ENCODE assay signal across 24 cellular contexts in the genomic region with DNA sequence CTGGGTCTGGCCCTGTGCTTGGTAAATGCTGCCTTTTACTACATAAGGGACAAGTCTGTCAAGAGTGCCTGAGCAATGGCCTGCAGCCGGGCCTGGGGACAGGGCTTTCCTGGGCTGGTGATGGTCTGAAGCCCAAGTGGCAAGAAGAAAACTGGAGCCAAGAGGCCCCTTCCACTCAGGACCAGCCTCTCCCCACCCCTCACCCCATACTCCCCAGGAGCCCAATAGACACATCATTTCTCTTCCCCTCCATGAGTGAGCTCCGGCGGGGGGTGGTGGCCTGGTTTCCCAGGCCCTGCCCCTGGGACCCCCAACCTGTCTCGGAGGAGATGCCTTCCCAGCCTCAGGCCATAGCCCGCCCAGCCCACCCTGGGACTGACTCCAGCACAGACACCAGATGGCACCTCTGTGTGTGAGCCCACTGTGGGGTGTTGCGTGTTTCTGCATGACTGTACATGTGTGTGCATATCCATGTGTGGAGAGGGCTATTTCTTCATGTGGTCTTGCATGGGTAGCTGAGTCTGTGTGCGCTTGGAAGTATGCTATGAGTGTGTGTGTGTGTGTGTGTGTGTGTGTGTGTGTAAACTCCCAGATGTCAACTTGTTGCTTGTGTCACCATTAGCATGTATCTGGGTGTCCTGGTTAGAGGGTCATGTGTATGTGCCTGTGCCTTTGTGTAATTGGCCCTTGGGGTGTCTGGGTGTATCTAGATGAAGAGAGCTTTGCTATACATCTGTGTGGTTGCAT. TPM values are rescaled to one million over a fixed set of nuclear protein-coding genes. Genes with fewer than 3 reads are reported as not detected.
A peak's percentile ranks its signal among the peaks of the same experiment; 100 is the strongest.
DNase-seq lines count a peak whose midpoint lies in the region; ATAC-seq and TF ChIP-seq lines count a peak whose summit lies in the region.
"Had no signal": no experiment of that assay in that cellular context is flagged by ENCODE, and none has a peak within 500 bp of the region (broad histone marks: within the 10 kb centered on the region; RNA-seq: fewer than 3 reads in every experiment).

No MANE protein-coding gene starts in this region.

- DNase-seq in DND-41 (no peak), H9 (peak; percentile 11), ecto neural progenitor cell (ENCODE audit: low spot score) (peak; percentile 36), progenitor cell of endocrine pancreas (ENCODE audit: low spot score, unreplicated experiment) (peak; percentile 3), NCI-H524 (lab: John Stamatoyannopoulos, UW) (no peak), DMS153 treated with DMSO at 0.1 percent for 48 hours (lab: John Stamatoyannopoulos, UW; ENCODE audit: unreplicated experiment) (no peak), SKM-1 treated with dmso at 0.1 percent for 144 hours (lab: John Stamatoyannopoulos, UW; ENCODE audit: unreplicated experiment) (no peak), SHP77 treated with DMSO at 0.1 percent for 48 hours (lab: John Stamatoyannopoulos, UW) (no peak)
- DNase-seq: effector CD8-positive, alpha-beta T cell; erythroblast; foreskin melanocyte; KBM-7; MG63; NCI-H1436; NCI-H446; Right ventricle myocardium superior had no signal

- no peak overlapping the region for H2BK20ac ChIP-seq in H9 (ENCODE audit: low read depth, low read length, poor library complexity, severe bottlenecking)

- no peak overlapping the region for H3K14ac ChIP-seq in H9 (ENCODE audit: insufficient read depth, low read length)

- WGBS in H9 (ENCODE audit: extremely low coverage, insufficient read length, low lambda C conversion rate): no CpG with 5 or more reads among the region's 7 CpGs

- no peak overlapping the region for H4K91ac ChIP-seq in H9 (ENCODE audit: insufficient read length, low read depth, low read length)

- H4K5ac ChIP-seq in H9 (ENCODE audit: insufficient read length, low read depth, low read length): no peak overlapping the region

- no peak overlapping the region for H3K4me2 ChIP-seq in DND-41 (ENCODE audit: insufficient read depth, low read length)
- no peak overlapping the region for H3K4me2 ChIP-seq in H9 (ENCODE audit: insufficient read depth, insufficient read length, low read length)

- no peaks in the 10 kb centered on the region for H3K79me1 ChIP-seq in H9 (ENCODE audit: insufficient read depth, low read depth, low read length, poor library complexity, severe bottlenecking)

- no peaks in the 10 kb centered on the region for H3K36me3 ChIP-seq in DND-41 (ENCODE audit: insufficient read depth, low read length)
- H3K36me3 ChIP-seq: left lung, MG63, pancreas, tibial nerve had no signal

- H3K4me1 ChIP-seq in DND-41 (ENCODE audit: insufficient read depth, low read length) (no peaks in the 10 kb centered on the region), H9 (ENCODE audit: insufficient read depth, low read length) (no peaks in the 10 kb centered on the region)
- H3K4me1 ChIP-seq: left lung, pancreas, tibial nerve had no signal

- H3K4me3 Mint-ChIP-seq in H9: no peak overlapping the region
- H3K4me3 Mint-ChIP-seq in progenitor cell of endocrine pancreas (ENCODE audit: low read depth): no peak overlapping the region
- H3K4me3 Mint-ChIP-seq: activated B cell treated with CpG ODN at 0.5 μM for 24 hours; CD14-positive monocyte; nephron; stimulated activated naive CD8-positive, alpha-beta T cell treated with anti-CD3 and anti-CD28 coated beads, Interleukin-15, amount 100 ng/mL, for 72 hours had no signal

- no peak overlapping the region for H3K9ac ChIP-seq in DND-41 (ENCODE audit: low read depth, low read length)
- H3K9ac ChIP-seq in H9 (ENCODE audit: extremely low read depth, insufficient read length, low read length): no peak overlapping the region

- H3K23me2 ChIP-seq in H9 (ENCODE audit: insufficient read length, low read depth, low read length, poor library complexity, severe bottlenecking): no peaks in the 10 kb centered on the region

- no peak overlapping the region for H2AK5ac ChIP-seq in H9 (ENCODE audit: insufficient read length, low read length)

- ATAC-seq in DND-41 (ENCODE audit: insufficient read depth, low read depth): 0 out of 3 replicates have a peak, but pooled peaks have one; percentile 39
- ATAC-seq: left lung; pancreas; right cardiac atrium; stimulated activated naive CD8-positive, alpha-beta T cell treated with anti-CD3 and anti-CD28 coated beads, Interleukin-15, amount 100 ng/mL, for 72 hours had no signal

- no peaks in the 10 kb centered on the region for H4K20me1 ChIP-seq in DND-41 (ENCODE audit: insufficient read depth, low read length)
- H4K20me1 ChIP-seq in H9 (ENCODE audit: control insufficient read depth, insufficient read depth, insufficient read length): no peaks in the 10 kb centered on the region

- H3K18ac ChIP-seq in H9 (ENCODE audit: insufficient read length, low read depth, low read length): no peak overlapping the region

- H3K27me3 Mint-ChIP-seq in H9 (ENCODE audit: low read depth) (peaks cover 37% of the 10 kb centered on the region), progenitor cell of endocrine pancreas (peaks cover 20% of the 10 kb centered on the region)
- H3K27me3 Mint-ChIP-seq: activated B cell treated with CpG ODN at 0.5 μM for 24 hours had no signal

- no peaks in the 10 kb centered on the region for H3K36me3 Mint-ChIP-seq in H9 (ENCODE audit: insufficient read depth in 1 of 3, low read depth in 3 of 3)
- no peaks in the 10 kb centered on the region for H3K36me3 Mint-ChIP-seq in progenitor cell of endocrine pancreas (ENCODE audit: insufficient read depth)
- H3K36me3 Mint-ChIP-seq: CD14-positive monocyte had no signal

- H3K27ac ChIP-seq in DND-41 (ENCODE audit: low read length) (no peak overlapping the region), H9 (ENCODE audit: insufficient read length, low read depth, low read length) (no peak overlapping the region)
- H3K27ac ChIP-seq: left lung, pancreas, tibial nerve had no signal

- no peak overlapping the region for H2BK12ac ChIP-seq in H9 (ENCODE audit: insufficient read length, low read depth, low read length)

- no peak overlapping the region for H3T11ph ChIP-seq in H9 (ENCODE audit: low read length)

- no peak overlapping the region for H3K27ac Mint-ChIP-seq in H9
- no peak overlapping the region for H3K27ac Mint-ChIP-seq in progenitor cell of endocrine pancreas
- H3K27ac Mint-ChIP-seq: activated B cell treated with CpG ODN at 0.5 μM for 24 hours, nephron had no signal

- H3K79me2 ChIP-seq in DND-41 (ENCODE audit: insufficient read depth, low read length) (no peaks in the 10 kb centered on the region), H9 (ENCODE audit: insufficient read depth, low read length) (no peaks in the 10 kb centered on the region)

- no peak overlapping the region for H2BK15ac ChIP-seq in H9 (ENCODE audit: low read depth, low read length)

- no peak overlapping the region for H3K4me3 ChIP-seq in DND-41 (ENCODE audit: low read depth in 1 of 2, low read length in 2 of 2)
- H3K4me3 ChIP-seq: left lung, MG63, pancreas, tibial nerve had no signal

- peaks cover 7 to 8% of the 10 kb centered on the region in 2 experiments for H3K4me1 Mint-ChIP-seq in H9
- H3K4me1 Mint-ChIP-seq in progenitor cell of endocrine pancreas (ENCODE audit: low read depth): no peaks in the 10 kb centered on the region
- H3K4me1 Mint-ChIP-seq: CD14-positive monocyte had no signal

- no peak overlapping the region for H3K56ac ChIP-seq in H9 (ENCODE audit: insufficient read length, low read depth, low read length)

- H2BK5ac ChIP-seq in H9 (ENCODE audit: insufficient read length, low read length): no peak overlapping the region

- H3K9me3 Mint-ChIP-seq in H9 (peaks cover 0 to 5% of the 10 kb centered on the region in 2 experiments; a peak in 3 of 5 replicates), progenitor cell of endocrine pancreas (ENCODE audit: low read depth) (peaks cover 4% of the 10 kb centered on the region)
- H3K9me3 Mint-ChIP-seq: activated B cell treated with CpG ODN at 0.5 μM for 24 hours, nephron had no signal

- H3K27me3 ChIP-seq in DND-41 (ENCODE audit: insufficient read depth, low read length, poor library complexity): no peaks in the 10 kb centered on the region
- no peaks in the 10 kb centered on the region; the same call in 1 of the 2 replicates for H3K27me3 ChIP-seq in H9 (ENCODE audit: insufficient read depth, low read length)
- H3K27me3 ChIP-seq: MG63, pancreas had no signal

- H3K9me3 ChIP-seq in DND-41 (ENCODE audit: insufficient read depth, low read length, severe bottlenecking) (no peaks in the 10 kb centered on the region), H9 (ENCODE audit: control insufficient read depth, low read depth, low read length) (no peaks in the 10 kb centered on the region)
- H3K9me3 ChIP-seq: left lung, MG63, pancreas, tibial nerve had no signal

- H2AFZ ChIP-seq in DND-41 (ENCODE audit: low read depth, low read length) (no peak overlapping the region), H9 (ENCODE audit: low read length) (no peak overlapping the region)

- H3K4ac ChIP-seq in H9 (ENCODE audit: low read depth, low read length): no peak overlapping the region

- no peak overlapping the region for H4K8ac ChIP-seq in H9 (replicated peaks; ENCODE audit: insufficient read length, low read depth, low read length)

- H2BK120ac ChIP-seq in H9 (ENCODE audit: low read depth, low read length, poor library complexity, severe bottlenecking): no peak overlapping the region

- no peak overlapping the region for H3K23ac ChIP-seq in H9 (ENCODE audit: insufficient read length, low read depth, low read length)

- TF ChIP-seq CTCF in DND-41 (IDR thresholded peaks at IDR 0.05; ENCODE audit: borderline replicate concordance, extremely low read depth, low read length, poor library complexity, severe bottlenecking): no peak
- no peak for TF ChIP-seq CTCF in H9 (conservative IDR thresholded peaks at IDR 0.05)
- no peak for TF ChIP-seq CTCF in progenitor cell of endocrine pancreas (IDR thresholded peaks at IDR 0.05; ENCODE audit: unreplicated experiment)

RNA-seq across cellular contexts. Expression of gene LRP8, which starts 14.3 kb away (rescaled TPM):
- total RNA-seq in H9 (2021) (69.2 and 78.6 TPM in 2 replicates), progenitor cell of endocrine pancreas (4.4 and 5.2 TPM in 2 replicates)

Comparison
In these comparisons a context has a peak if more than half of its experiments do, and no peak if none do; other contexts are left out.
1. DNase-seq: peak in H9 (single experiment), ecto neural progenitor cell (single experiment) and progenitor cell of endocrine pancreas (single experiment); none in DND-41 (single experiment), NCI-H524 (0 of 2), DMS153 treated with DMSO at 0.1 percent for 48 hours (single experiment), SKM-1 treated with dmso at 0.1 percent for 144 hours (single experiment) and SHP77 treated with DMSO at 0.1 percent for 48 hours (single experiment).
2. RNA of gene LRP8, which starts 14.3 kb away (total RNA-seq): 69.2 to 78.6 TPM in H9; 4.4 to 5.2 TPM in progenitor cell of endocrine pancreas; every median in the first group is over 10 times any median in the second.